25 cellular contexts compared by ENCODE assay signal in the genomic region with DNA sequence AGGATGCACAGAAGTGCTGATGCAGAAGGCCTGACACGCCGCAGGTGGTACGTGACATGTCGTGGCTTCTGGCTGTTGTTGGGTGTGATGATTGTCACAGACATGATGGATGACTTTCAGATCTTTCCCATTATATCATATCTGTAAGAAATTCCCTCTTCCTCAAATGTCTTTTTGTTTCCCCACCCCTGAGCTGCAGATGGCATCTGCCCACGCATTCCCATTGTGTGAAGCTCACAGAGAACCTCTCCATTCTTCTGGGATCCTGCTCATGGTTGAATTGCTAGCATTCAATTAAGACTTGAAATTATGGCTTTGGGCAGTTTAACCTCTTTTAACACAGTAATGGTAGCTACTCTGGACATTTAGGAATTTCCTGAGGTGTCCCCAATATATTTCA.
"Had no signal": no experiment of that assay in that cellular context is flagged by ENCODE, and none has a peak within 500 bp of the region (broad histone marks: within the 10 kb centered on the region; RNA-seq: fewer than 3 reads in every experiment).

No MANE protein-coding gene starts in this region.

- H3K36me3 Mint-ChIP-seq: activated naive CD4-positive, alpha-beta T cell treated with anti-CD3 and anti-CD28 coated beads, Interleukin-2, amount 10 ng/mL, durations not matched to agents 7 days and 5 days; activated naive CD8-positive, alpha-beta T cell treated with anti-CD3 and anti-CD28 coated beads for 36 hours had no signal

- H3K4me1 Mint-ChIP-seq: activated CD4-positive, alpha-beta memory T cell treated with anti-CD3 and anti-CD28 coated beads, Interleukin-2, amount 10 ng/mL, durations not matched to agents 7 days and 5 days; activated CD4-positive, alpha-beta T cell treated with anti-CD3 and anti-CD28 coated beads, Interleukin-2, amount 10 ng/mL, durations not matched to agents 7 days and 5 days; activated naive CD4-positive, alpha-beta T cell treated with anti-CD3 and anti-CD28 coated beads, Interleukin-2, amount 10 ng/mL, durations not matched to agents 7 days and 5 days; activated naive CD8-positive, alpha-beta T cell treated with anti-CD3 and anti-CD28 coated beads for 36 hours had no signal

- H3K27me3 Mint-ChIP-seq: activated naive CD4-positive, alpha-beta T cell treated with anti-CD3 and anti-CD28 coated beads, Interleukin-2, amount 10 ng/mL, durations not matched to agents 7 days and 5 days had no signal

- ATAC-seq: activated T-cell treated with anti-CD3 and anti-CD28 coated beads, Interleukin-2, amount 50 U/mL, for 72 hours; K562; Panc1; Right ventricle myocardium inferior had no signal

- DNase-seq: activated CD4-positive, alpha-beta memory T cell treated with anti-CD3 and anti-CD28 coated beads, Interleukin-2, amount 10 ng/mL, durations not matched to agents 7 days and 5 days; activated CD4-positive, alpha-beta T cell treated with anti-CD3 and anti-CD28 coated beads, Interleukin-2, amount 10 ng/mL, durations not matched to agents 7 days and 5 days; activated CD4-positive, CD25-positive, alpha-beta regulatory T cell; activated gamma-delta T cell treated with Interleukin-2 at 50 U/mL for 16 hours; activated naive CD4-positive, alpha-beta T cell treated with anti-CD3 and anti-CD28 coated beads, Interleukin-2, amount 10 ng/mL, durations not matched to agents 7 days and 5 days; activated naive CD8-positive, alpha-beta T cell treated with anti-CD3 and anti-CD28 coated beads for 36 hours; activated T-cell treated with anti-CD3 and anti-CD28 coated beads for 4 hours; activated T-cell treated with anti-CD3 and anti-CD28 coated beads, Interleukin-2, amount 50 U/mL, for 72 hours; brain microvascular endothelial cell; Karpas-422; MM.1S; NCI-H1105; NCI-H1436; NCI-H1694 treated with DMSO at 0.1 percent for 48 hours; NCI-H2029 treated with DMSO at 0.1 percent for 48 hours; NCI-H510A treated with DMSO at 0.1 percent for 48 hours; NCI-H69; NK-92 treated with Interleukin-12 subunit alpha and Interleukin-12 subunit beta, amount 100 ng/mL, for 24 hours; OCI-M1; RPMI8226; T-helper 1 cell had no signal

- H3K27ac Mint-ChIP-seq: activated CD4-positive, alpha-beta memory T cell treated with anti-CD3 and anti-CD28 coated beads, Interleukin-2, amount 10 ng/mL, durations not matched to agents 7 days and 5 days; activated CD4-positive, alpha-beta T cell treated with anti-CD3 and anti-CD28 coated beads, Interleukin-2, amount 10 ng/mL, durations not matched to agents 7 days and 5 days; activated naive CD4-positive, alpha-beta T cell treated with anti-CD3 and anti-CD28 coated beads, Interleukin-2, amount 10 ng/mL, durations not matched to agents 7 days and 5 days; activated naive CD8-positive, alpha-beta T cell treated with anti-CD3 and anti-CD28 coated beads for 36 hours; activated T-cell treated with anti-CD3 and anti-CD28 coated beads, Interleukin-2, amount 50 U/mL, for 72 hours; activated T-helper 2 cell treated with anti-CD3 and anti-CD28 coated beads, Interferon-gamma antibody, Interleukin-2, Interleukin-4, amounts not matched to agents 10 μg/mL and 5 μg/mL and 100 μg/mL, durations not matched to agents 14 hours and 24 hours and 36 hours had no signal

- H3K4me3 Mint-ChIP-seq: activated CD4-positive, alpha-beta memory T cell treated with anti-CD3 and anti-CD28 coated beads, Interleukin-2, amount 10 ng/mL, durations not matched to agents 7 days and 5 days; activated CD4-positive, alpha-beta T cell treated with anti-CD3 and anti-CD28 coated beads, Interleukin-2, amount 10 ng/mL, durations not matched to agents 7 days and 5 days; activated naive CD4-positive, alpha-beta T cell treated with anti-CD3 and anti-CD28 coated beads, Interleukin-2, amount 10 ng/mL, durations not matched to agents 7 days and 5 days; activated naive CD8-positive, alpha-beta T cell treated with anti-CD3 and anti-CD28 coated beads for 36 hours; activated T-cell treated with anti-CD3 and anti-CD28 coated beads, Interleukin-2, amount 50 U/mL, for 72 hours had no signal

- H3K9me3 Mint-ChIP-seq: activated CD4-positive, alpha-beta memory T cell treated with anti-CD3 and anti-CD28 coated beads, Interleukin-2, amount 10 ng/mL, durations not matched to agents 7 days and 5 days; activated CD4-positive, alpha-beta T cell treated with anti-CD3 and anti-CD28 coated beads, Interleukin-2, amount 10 ng/mL, durations not matched to agents 7 days and 5 days; activated naive CD4-positive, alpha-beta T cell treated with anti-CD3 and anti-CD28 coated beads, Interleukin-2, amount 10 ng/mL, durations not matched to agents 7 days and 5 days; activated naive CD8-positive, alpha-beta T cell treated with anti-CD3 and anti-CD28 coated beads for 36 hours; activated T-cell treated with anti-CD3 and anti-CD28 coated beads, Interleukin-2, amount 50 U/mL, for 72 hours; activated T-helper 2 cell treated with anti-CD3 and anti-CD28 coated beads, Interferon-gamma antibody, Interleukin-2, Interleukin-4, amounts not matched to agents 10 μg/mL and 5 μg/mL and 100 μg/mL, durations not matched to agents 14 hours and 24 hours and 36 hours had no signal
